9 cellular contexts compared by ENCODE assay signal in the genomic region with DNA sequence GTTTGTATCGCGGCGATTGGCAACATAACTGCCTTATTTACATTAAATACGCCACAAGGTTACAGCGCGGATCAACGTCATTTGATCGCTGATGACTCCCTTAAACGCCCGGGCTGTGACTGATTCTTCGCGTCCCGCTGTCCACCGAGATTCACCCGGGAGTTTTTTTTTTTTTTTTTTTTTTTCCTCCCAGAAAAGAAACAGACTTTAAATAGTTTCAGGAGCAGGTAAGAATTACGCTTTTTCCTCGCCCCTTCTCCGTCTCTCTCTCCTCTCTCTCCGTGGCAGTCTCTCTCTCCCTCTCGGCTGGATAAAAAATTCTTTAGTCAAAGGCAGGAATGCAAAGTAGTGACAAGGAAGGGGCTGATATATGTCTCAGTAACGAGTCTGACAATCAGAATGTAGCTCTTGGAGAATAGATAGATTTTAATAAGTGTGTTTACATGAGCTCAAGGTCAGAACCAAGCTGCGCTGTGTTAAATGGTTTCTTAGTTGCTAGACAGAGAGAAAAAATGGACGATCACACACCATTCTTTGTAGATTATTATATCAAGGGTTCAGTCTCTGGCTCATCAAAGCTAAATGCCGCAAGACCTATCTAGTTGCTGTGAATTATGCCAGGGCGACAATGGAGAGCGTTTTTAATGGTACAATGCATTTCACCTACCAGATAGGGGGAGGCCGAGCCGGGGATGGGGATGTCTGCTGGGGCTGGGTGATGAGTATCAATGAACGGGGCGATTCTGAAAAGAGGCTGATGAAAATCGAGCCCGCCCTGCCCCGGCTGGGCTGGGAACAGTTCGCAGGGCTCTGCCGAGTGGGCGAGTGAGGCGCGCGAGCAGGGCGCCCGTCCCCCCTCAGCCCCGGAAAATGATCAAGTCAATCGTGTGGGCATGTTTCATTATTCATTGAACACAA.
A peak's percentile ranks its signal among the peaks of the same experiment; 100 is the strongest.
DNase-seq lines count a peak whose midpoint lies in the region; TF ChIP-seq lines count a peak whose summit lies in the region.
"Had no signal": no experiment of that assay in that cellular context is flagged by ENCODE, and none has a peak within 500 bp of the region (broad histone marks: within the 10 kb centered on the region; RNA-seq: fewer than 3 reads in every experiment).

No MANE protein-coding gene starts in this region.

- TF ChIP-seq CTCF in esophagus squamous epithelium (IDR thresholded peaks at IDR 0.05) (no peak), retinal pigment epithelial cell (conservative IDR thresholded peaks at IDR 0.05; ENCODE audit: low read depth, low read length) (no peak)

- DNase-seq in NCI-H82 treated with DMSO at 0.1 percent for 48 hours (lab: John Stamatoyannopoulos, UW; ENCODE audit: unreplicated experiment) (peak; percentile 15), esophagus squamous epithelium (lab: John Stamatoyannopoulos, UW) (no peak), retinal pigment epithelial cell (ENCODE audit: low read depth) (no peak), AML-193 (lab: John Stamatoyannopoulos, UW) (no peak), ACHN (no peak)
- DNase-seq in stimulated activated CD4-positive, alpha-beta T cell treated with anti-CD3 and anti-CD28 coated beads, Interleukin-4, amount 100 ng/mL, for 1 hour, result no peak
- DNase-seq in stimulated activated naive CD4-positive, alpha-beta T cell (lab: John Stamatoyannopoulos, UW), result no peak

- peak overlapping the region; percentile 46 to 87 (median 58) for H3K4me3 ChIP-seq in esophagus squamous epithelium
- H3K4me3 ChIP-seq in retinal pigment epithelial cell (ENCODE audit: low read length), result peak overlapping the region; percentile 23

- H3K9ac ChIP-seq in ES-I3 (ENCODE audit: low read depth, low read length), result peak overlapping the region; percentile 47; the same call in 1 of the 2 replicates

- intact Hi-C loops in esophagus squamous epithelium (cut with DNase I), result loop anchor here (10.0 kb wide), 1 partner anchor 430 kb away; no protein-coding TSS in a partner anchor

- H3K4me1 ChIP-seq in ES-I3 (ENCODE audit: insufficient read depth, low read length) (peaks cover 5% of the 10 kb centered on the region), esophagus squamous epithelium (peaks cover 14 to 63% (median 16%) of the 10 kb centered on the region in 3 donors)

- H3K9me3 ChIP-seq in ES-I3 (ENCODE audit: control insufficient read depth, insufficient read depth, low read length) (no peaks in the 10 kb centered on the region), esophagus squamous epithelium (no peaks in the 10 kb centered on the region)
- H3K9me3 ChIP-seq: pancreas had no signal

- in situ Hi-C loops in ACHN (cut with HindIII; ENCODE audit: low pct_ligation_motif_present, low pct_unique_long_range_greater_than_20kb, low sequenced_read_pairs), result no loop called here

- H3K27me3 ChIP-seq in esophagus squamous epithelium, result peaks cover 5 to 100% (median 9%) of the 10 kb centered on the region in 4 donors

- WGBS in esophagus squamous epithelium, 2 donors, result 6 to 10% methylated on average over 27 to 41 of the region's 43 CpGs

- no peak for TF ChIP-seq POLR2A in esophagus squamous epithelium (IDR thresholded peaks at IDR 0.05)

- peak overlapping the region; percentile 62 to 86 (median 78) for H3K27ac ChIP-seq in esophagus squamous epithelium
- H3K27ac ChIP-seq: pancreas had no signal

- no peaks in the 10 kb centered on the region for H3K36me3 ChIP-seq in ES-I3 (ENCODE audit: insufficient read depth, low read length)
- no peaks in the 10 kb centered on the region for H3K36me3 ChIP-seq in esophagus squamous epithelium
- H3K36me3 ChIP-seq: pancreas had no signal
